ENCODE assay signal across 16 cellular contexts in the genomic region with DNA sequence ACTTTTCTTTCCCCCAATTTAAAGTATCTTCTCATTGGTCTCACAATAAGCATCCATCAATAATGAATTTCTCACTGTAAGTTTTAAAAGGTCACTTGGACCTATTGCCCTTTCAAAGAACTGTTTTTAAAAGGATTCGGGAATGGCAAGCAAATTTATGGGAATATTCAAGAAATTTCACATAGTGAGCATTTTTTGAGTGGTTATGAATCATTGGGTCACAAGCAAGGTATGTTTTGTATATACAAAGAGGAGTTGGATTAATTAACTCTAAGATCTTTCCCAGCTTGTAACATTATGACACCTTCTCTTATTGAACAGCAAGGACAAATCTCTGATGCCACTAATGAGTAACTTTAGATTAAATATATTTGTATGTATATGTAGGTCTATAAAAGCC.
"Had no signal": no experiment of that assay in that cellular context is flagged by ENCODE, and none has a peak within 500 bp of the region (broad histone marks: within the 10 kb centered on the region; RNA-seq: fewer than 3 reads in every experiment).

No MANE protein-coding gene starts in this region.

- H3K27me3 Mint-ChIP-seq: dendritic cell treated with granulocyte-macrophage colony-stimulating factor and Interleukin-4, amounts not matched to agents 40 ng/mL and 50 ng/mL, for 4 days had no signal

- H3K36me3 ChIP-seq: neutrophil, tibial artery had no signal

- H3K9me3 Mint-ChIP-seq: activated T-cell treated with anti-CD3 and anti-CD28 coated beads, Interleukin-2, amount 50 U/mL, for 72 hours; dendritic cell treated with granulocyte-macrophage colony-stimulating factor and Interleukin-4, amounts not matched to agents 40 ng/mL and 50 ng/mL, for 4 days; effector memory CD8-positive, alpha-beta T cell; naive thymus-derived CD4-positive, alpha-beta T cell; T-helper 1 cell treated with Interleukin-12 subunit alpha and Interleukin-12 subunit beta and Interleukin-4 antibody, amounts not matched to agents 30 μg/mL and 1 μg/mL, for 36 hours had no signal

- H3K4me1 Mint-ChIP-seq: naive thymus-derived CD4-positive, alpha-beta T cell had no signal

- H3K9me3 ChIP-seq: neutrophil, tibial artery had no signal

- H3K4me3 Mint-ChIP-seq: activated T-cell treated with anti-CD3 and anti-CD28 coated beads, Interleukin-2, amount 50 U/mL, for 72 hours; dendritic cell treated with granulocyte-macrophage colony-stimulating factor and Interleukin-4, amounts not matched to agents 40 ng/mL and 50 ng/mL, for 4 days; effector memory CD8-positive, alpha-beta T cell; naive thymus-derived CD4-positive, alpha-beta T cell; T-helper 1 cell treated with Interleukin-12 subunit alpha and Interleukin-12 subunit beta and Interleukin-4 antibody, amounts not matched to agents 30 μg/mL and 1 μg/mL, for 36 hours had no signal

- H3K27ac ChIP-seq: neutrophil, tibial artery had no signal

- H3K36me3 Mint-ChIP-seq: naive thymus-derived CD4-positive, alpha-beta T cell had no signal

- H3K4me3 ChIP-seq: tibial artery had no signal

- H3K27me3 ChIP-seq: neutrophil, tibial artery had no signal

- H3K27ac Mint-ChIP-seq: activated T-cell treated with anti-CD3 and anti-CD28 coated beads, Interleukin-2, amount 50 U/mL, for 72 hours; dendritic cell treated with granulocyte-macrophage colony-stimulating factor and Interleukin-4, amounts not matched to agents 40 ng/mL and 50 ng/mL, for 4 days; effector memory CD8-positive, alpha-beta T cell; naive thymus-derived CD4-positive, alpha-beta T cell; T-helper 1 cell treated with Interleukin-12 subunit alpha and Interleukin-12 subunit beta and Interleukin-4 antibody, amounts not matched to agents 30 μg/mL and 1 μg/mL, for 36 hours had no signal

- H3K4me1 ChIP-seq: tibial artery had no signal

- DNase-seq: activated effector memory CD4-positive, alpha-beta T cell treated with anti-CD3 and anti-CD28 coated beads, Interleukin-2, amount 50 U/mL, for 16 hours; activated naive CD4-positive, alpha-beta T cell treated with anti-CD3 and anti-CD28 coated beads, Interleukin-2, amount 50 U/mL, for 16 hours; activated T-cell treated with anti-CD3 and anti-CD28 coated beads, Interleukin-2, amount 50 U/mL, for 72 hours; aorta; cerebellar nuclear complex; effector memory CD8-positive, alpha-beta T cell; left cardiac atrium; naive thymus-derived CD4-positive, alpha-beta T cell; stimulated activated CD4-positive, alpha-beta T cell treated with anti-CD3 and anti-CD28 coated beads, Interleukin-2, amount 100 ng/mL, for 24 hours; stimulated activated naive CD8-positive, alpha-beta T cell treated with anti-CD3 and anti-CD28 coated beads, Interleukin-15, Interleukin-2, amounts not matched to agents 100 U/mL and 50 U/mL, for 24 hours; substantia nigra; tibial artery had no signal

- FAIRE-seq: bronchial epithelial cell had no signal
